19 cellular contexts compared by ENCODE assay signal in the genomic region with DNA sequence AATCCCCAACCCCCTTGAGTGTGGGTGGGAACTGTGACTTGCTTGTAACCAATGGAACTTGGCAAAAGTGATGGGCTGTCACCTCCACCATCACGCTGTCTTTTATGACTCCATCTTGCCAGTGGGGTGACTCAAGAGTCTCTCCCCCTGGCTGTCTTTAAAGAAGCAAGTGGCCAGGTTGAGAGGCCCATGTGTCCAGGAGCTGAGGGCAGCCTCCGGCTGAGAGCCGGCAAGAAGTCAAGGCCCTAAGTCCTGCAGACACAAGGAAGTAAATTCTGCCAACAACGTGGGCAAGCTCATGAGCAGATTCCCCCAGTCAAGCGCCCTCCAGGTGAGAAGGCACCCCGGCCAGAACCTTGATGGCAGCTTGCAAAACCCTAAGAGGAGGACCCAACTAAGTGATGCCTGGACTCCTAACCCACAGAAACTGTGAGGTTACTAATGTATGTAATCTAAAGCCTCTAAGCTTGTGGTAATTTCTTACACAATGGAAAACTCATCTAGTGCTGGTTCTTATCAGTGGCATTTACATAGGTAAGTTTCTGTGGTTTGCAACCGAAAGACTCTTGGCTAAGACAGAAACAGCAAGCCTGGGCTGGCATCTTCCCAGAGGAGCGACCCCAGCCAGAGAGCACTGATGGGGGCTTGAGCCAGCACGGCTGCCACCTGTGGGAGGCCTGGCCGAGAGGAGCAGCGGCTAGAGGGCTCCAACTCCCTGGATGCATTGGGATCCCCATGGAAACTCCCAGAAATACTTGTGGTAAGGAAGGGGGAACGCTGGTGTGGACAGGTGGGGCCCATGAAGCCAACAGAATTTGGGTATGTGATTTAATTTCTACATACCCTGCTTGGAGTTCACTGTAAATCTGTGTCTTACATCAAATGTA. TPM values are rescaled to one million over a fixed set of nuclear protein-coding genes. Genes with fewer than 3 reads are reported as not detected.
DNase-seq lines count a peak whose midpoint lies in the region; TF ChIP-seq lines count a peak whose summit lies in the region.
"Had no signal": no experiment of that assay in that cellular context is flagged by ENCODE, and none has a peak within 500 bp of the region (broad histone marks: within the 10 kb centered on the region; RNA-seq: fewer than 3 reads in every experiment).

No MANE protein-coding gene starts in this region.

- H3K9me3 ChIP-seq in endodermal cell (ENCODE audit: control insufficient read depth, low read length): no peaks in the 10 kb centered on the region
- H3K9me3 ChIP-seq: ovary had no signal

- H3K27me3 Mint-ChIP-seq in endodermal cell (ENCODE audit: insufficient read depth): peaks cover 34% of the 10 kb centered on the region
- H3K27me3 Mint-ChIP-seq in stimulated activated naive CD8-positive, alpha-beta T cell treated with anti-CD3 and anti-CD28 coated beads, Interleukin-15, Interleukin-2, amounts not matched to agents 100 ng/mL and 50 ng/mL, for 24 hours: peaks cover 39% of the 10 kb centered on the region

- WGBS in endodermal cell (ENCODE audit: insufficient coverage in 1 of 2, insufficient read length in 1 of 2), 2 experiments: 77 to 90% methylated on average over 9 to 12 of the region's 12 CpGs

- no peaks in the 10 kb centered on the region for H3K36me3 Mint-ChIP-seq in endodermal cell (ENCODE audit: low read depth)
- H3K36me3 Mint-ChIP-seq in stimulated activated naive CD8-positive, alpha-beta T cell treated with anti-CD3 and anti-CD28 coated beads, Interleukin-15, Interleukin-2, amounts not matched to agents 100 ng/mL and 50 ng/mL, for 24 hours (ENCODE audit: low read depth): no peaks in the 10 kb centered on the region

- no peaks in the 10 kb centered on the region for H3K9me3 Mint-ChIP-seq in endodermal cell
- no peaks in the 10 kb centered on the region for H3K9me3 Mint-ChIP-seq in stimulated activated naive CD8-positive, alpha-beta T cell treated with anti-CD3 and anti-CD28 coated beads, Interleukin-15, Interleukin-2, amounts not matched to agents 100 ng/mL and 50 ng/mL, for 24 hours

- H3K4me1 ChIP-seq in KMS-11 (ENCODE audit: low read depth, poor library complexity, severe bottlenecking): peaks cover 21% of the 10 kb centered on the region
- peaks cover 11% of the 10 kb centered on the region for H3K4me1 ChIP-seq in endodermal cell (ENCODE audit: control insufficient read depth, insufficient read depth, low read length)

- no peaks in the 10 kb centered on the region for H3K36me3 ChIP-seq in KMS-11 (ENCODE audit: insufficient read depth)
- H3K36me3 ChIP-seq in endodermal cell (ENCODE audit: control insufficient read depth, insufficient read depth, low read length): no peaks in the 10 kb centered on the region
- H3K36me3 ChIP-seq: ovary had no signal

- no peak overlapping the region for H3K4me3 ChIP-seq in KMS-11 (IDR thresholded peaks at IDR 0.05; ENCODE audit: insufficient read depth, low read depth, low read length)
- H3K4me3 ChIP-seq in endodermal cell (ENCODE audit: low read length): no peak overlapping the region
- H3K4me3 ChIP-seq: ovary, smooth muscle cell had no signal

- H3K27ac ChIP-seq in KMS-11: no peak overlapping the region
- H3K27ac ChIP-seq in endodermal cell (ENCODE audit: low read depth, low read length): no peak overlapping the region
- H3K27ac ChIP-seq: foreskin keratinocyte, ovary had no signal

- H3K27me3 ChIP-seq in KMS-11 (ENCODE audit: insufficient read depth, low read depth) (peaks cover 88% of the 10 kb centered on the region), endodermal cell (ENCODE audit: control insufficient read depth, insufficient read depth, low read length, poor library complexity, severe bottlenecking) (peaks cover 27% of the 10 kb centered on the region)
- H3K27me3 ChIP-seq: ovary had no signal

- H2AFZ ChIP-seq in KMS-11 (ENCODE audit: low read depth): no peak overlapping the region

- H3K4me1 Mint-ChIP-seq in endodermal cell: peaks cover 25% of the 10 kb centered on the region
- peaks cover 23% of the 10 kb centered on the region for H3K4me1 Mint-ChIP-seq in stimulated activated naive CD8-positive, alpha-beta T cell treated with anti-CD3 and anti-CD28 coated beads, Interleukin-15, Interleukin-2, amounts not matched to agents 100 ng/mL and 50 ng/mL, for 24 hours (ENCODE audit: low read depth)

- H3K9ac ChIP-seq in KMS-11 (no peak overlapping the region), endodermal cell (ENCODE audit: extremely low read depth, low read length, poor library complexity, severe bottlenecking) (no peak overlapping the region)

- no peak for TF ChIP-seq CTCF in KMS-11 (conservative IDR thresholded peaks at IDR 0.05; ENCODE audit: low read depth, low read length)
- TF ChIP-seq CTCF in endodermal cell (conservative IDR thresholded peaks at IDR 0.05): no peak

- peak; percentile 53 for DNase-seq in activated effector memory CD4-positive, alpha-beta T cell treated with anti-CD3 and anti-CD28 coated beads, Interleukin-2, amount 50 U/mL, for 16 hours
- DNase-seq in activated effector memory CD4-positive, alpha-beta T cell treated with Interleukin-2 at 50 U/mL for 16 hours: no peak
- peak; percentile 66 for DNase-seq in endodermal cell
- DNase-seq in DMS53 (lab: John Stamatoyannopoulos, UW): no peak
- DNase-seq in DMS53 treated with DMSO at 0.1 percent for 48 hours (lab: John Stamatoyannopoulos, UW; ENCODE audit: unreplicated experiment): no peak
- no peak for DNase-seq in NCI-H146 (lab: John Stamatoyannopoulos, UW)
- DNase-seq: foreskin keratinocyte; Kasumi-1; NCI-H226; stimulated activated naive CD4-positive, alpha-beta T cell treated with Interleukin-2 at 50 U/mL for 16 hours had no signal

- no peaks in the 10 kb centered on the region for H4K20me1 ChIP-seq in KMS-11 (ENCODE audit: insufficient read depth)

- no peaks in the 10 kb centered on the region for H3K79me2 ChIP-seq in KMS-11 (ENCODE audit: insufficient read depth, low read depth)

- H3K4me2 ChIP-seq in KMS-11: peak overlapping the region; percentile 73; the same call in 1 of the 2 replicates
- H3K4me2 ChIP-seq: smooth muscle cell had no signal

- H3K4me3 Mint-ChIP-seq in endodermal cell: no peak overlapping the region
- no peak overlapping the region for H3K4me3 Mint-ChIP-seq in stimulated activated naive CD8-positive, alpha-beta T cell treated with anti-CD3 and anti-CD28 coated beads, Interleukin-15, Interleukin-2, amounts not matched to agents 100 ng/mL and 50 ng/mL, for 24 hours

- peak overlapping the region; percentile 0 for H3K27ac Mint-ChIP-seq in endodermal cell
- peak overlapping the region; percentile 60 for H3K27ac Mint-ChIP-seq in stimulated activated naive CD8-positive, alpha-beta T cell treated with anti-CD3 and anti-CD28 coated beads, Interleukin-15, Interleukin-2, amounts not matched to agents 100 ng/mL and 50 ng/mL, for 24 hours

RNA-seq across cellular contexts. Expression of gene CIB4, which starts 49.3 kb away (rescaled TPM):
- not detected for total RNA-seq in endodermal cell
- not detected for polyA plus RNA-seq in endodermal cell (2013, experiment 1 of 2)
- polyA plus RNA-seq in endodermal cell (2013, experiment 2 of 2): not detected
- total RNA-seq: endothelial cell of umbilical vein, foreskin keratinocyte, H4, left lobe of liver, ovary, smooth muscle cell had no signal
- polyA plus RNA-seq: AG04450, aorta, endothelial cell of umbilical vein, foreskin keratinocyte, smooth muscle cell had no signal

Comparison
In these comparisons a context has a peak if more than half of its experiments do, and no peak if none do; other contexts are left out.
1. DNase-seq: peak in activated effector memory CD4-positive, alpha-beta T cell treated with anti-CD3 and anti-CD28 coated beads, Interleukin-2, amount 50 U/mL, for 16 hours (single experiment) and endodermal cell (single experiment); none in activated effector memory CD4-positive, alpha-beta T cell treated with Interleukin-2 at 50 U/mL for 16 hours (single experiment), DMS53 (single experiment), DMS53 treated with DMSO at 0.1 percent for 48 hours (single experiment) and NCI-H146 (single experiment).